ENCODE assay signal across 24 cellular contexts in the genomic region with DNA sequence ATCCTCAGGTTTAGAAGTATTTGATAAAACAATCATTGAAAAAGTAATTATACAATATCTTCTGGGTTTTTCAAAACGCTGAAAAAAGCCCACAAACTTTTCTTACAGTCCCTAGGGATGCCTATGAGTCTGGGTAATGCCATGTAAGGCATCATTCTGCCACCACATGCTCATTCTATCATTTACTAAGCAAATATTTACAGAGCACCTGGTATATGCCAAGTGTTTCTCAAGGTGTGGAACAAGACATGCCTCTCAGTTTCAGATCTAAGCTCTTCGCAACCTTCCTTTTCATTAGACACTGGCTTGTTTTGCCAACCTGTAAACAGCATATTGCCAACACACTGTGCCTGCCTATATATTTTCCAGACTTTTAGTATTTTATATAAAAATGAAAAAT.
"Had no signal": no experiment of that assay in that cellular context is flagged by ENCODE, and none has a peak within 500 bp of the region (broad histone marks: within the 10 kb centered on the region; RNA-seq: fewer than 3 reads in every experiment).

No MANE protein-coding gene starts in this region.

- H3K27ac Mint-ChIP-seq: activated CD4-positive, alpha-beta memory T cell treated with anti-CD3 and anti-CD28 coated beads, Interleukin-2, amount 10 ng/mL, durations not matched to agents 7 days and 5 days; activated CD8-positive, alpha-beta memory T cell treated with anti-CD3 and anti-CD28 coated beads, Interleukin-2, amount 10 ng/mL, durations not matched to agents 7 days and 5 days; activated T-helper 17 cell treated with anti-CD3 and anti-CD28 coated beads, Interleukin-2, amount 50 U/mL, for 72 hours; naive thymus-derived CD4-positive, alpha-beta T cell; neural progenitor cell; stimulated activated naive CD8-positive, alpha-beta T cell treated with anti-CD3 and anti-CD28 coated beads, Interleukin-15, Interleukin-2, amounts not matched to agents 100 ng/mL and 50 ng/mL, for 24 hours had no signal

- H3K4me1 ChIP-seq: body of pancreas, colonic mucosa, prostate gland, right atrium auricular region, vagina had no signal

- H3K27ac ChIP-seq: colonic mucosa, left ventricle myocardium inferior, neural progenitor cell, prostate gland, right atrium auricular region, vagina had no signal

- H3K27me3 Mint-ChIP-seq: activated CD4-positive, alpha-beta memory T cell treated with anti-CD3 and anti-CD28 coated beads, Interleukin-2, amount 10 ng/mL, durations not matched to agents 7 days and 5 days; activated CD8-positive, alpha-beta memory T cell treated with anti-CD3 and anti-CD28 coated beads, Interleukin-2, amount 10 ng/mL, durations not matched to agents 7 days and 5 days; activated T-helper 17 cell treated with anti-CD3 and anti-CD28 coated beads, Interleukin-2, amount 50 U/mL, for 72 hours; stimulated activated naive CD8-positive, alpha-beta T cell treated with anti-CD3 and anti-CD28 coated beads, Interleukin-15, Interleukin-2, amounts not matched to agents 100 ng/mL and 50 ng/mL, for 24 hours had no signal

- DNase-seq: activated CD4-positive, alpha-beta memory T cell treated with anti-CD3 and anti-CD28 coated beads, Interleukin-2, amount 10 ng/mL, durations not matched to agents 7 days and 5 days; activated CD4-positive, alpha-beta T cell treated with anti-CD3 and anti-CD28 coated beads for 48 hours; activated CD4-positive, CD25-positive, alpha-beta regulatory T cell; activated CD8-positive, alpha-beta memory T cell treated with anti-CD3 and anti-CD28 coated beads, Interleukin-2, amount 10 ng/mL, durations not matched to agents 7 days and 5 days; activated naive CD4-positive, alpha-beta T cell treated with Interleukin-2 at 50 U/mL for 16 hours; body of pancreas; central memory CD4-positive, alpha-beta T cell; colonic mucosa; erythroblast; hypothalamus; left ventricle myocardium inferior; mammary epithelial cell; naive thymus-derived CD4-positive, alpha-beta T cell; T1000; transverse colon had no signal

- H3K4me3 Mint-ChIP-seq: activated CD4-positive, alpha-beta memory T cell treated with anti-CD3 and anti-CD28 coated beads, Interleukin-2, amount 10 ng/mL, durations not matched to agents 7 days and 5 days; activated CD8-positive, alpha-beta memory T cell treated with anti-CD3 and anti-CD28 coated beads, Interleukin-2, amount 10 ng/mL, durations not matched to agents 7 days and 5 days; activated T-helper 17 cell treated with anti-CD3 and anti-CD28 coated beads, Interleukin-2, amount 50 U/mL, for 72 hours; naive thymus-derived CD4-positive, alpha-beta T cell; neural progenitor cell; stimulated activated naive CD8-positive, alpha-beta T cell treated with anti-CD3 and anti-CD28 coated beads, Interleukin-15, Interleukin-2, amounts not matched to agents 100 ng/mL and 50 ng/mL, for 24 hours had no signal

- FAIRE-seq: endometrium, frontal cortex, keratinocyte had no signal

- H2AFZ ChIP-seq: neural progenitor cell had no signal

- ATAC-seq: activated CD8-positive, alpha-beta memory T cell treated with anti-CD3 and anti-CD28 coated beads, Interleukin-2, amount 10 ng/mL, durations not matched to agents 7 days and 5 days; activated T-helper 17 cell treated with anti-CD3 and anti-CD28 coated beads, Interleukin-2, amount 50 U/mL, for 72 hours; body of pancreas; naive thymus-derived CD4-positive, alpha-beta T cell had no signal

- H3K36me3 Mint-ChIP-seq: activated CD8-positive, alpha-beta memory T cell treated with anti-CD3 and anti-CD28 coated beads, Interleukin-2, amount 10 ng/mL, durations not matched to agents 7 days and 5 days; naive thymus-derived CD4-positive, alpha-beta T cell had no signal

- H3K9me3 ChIP-seq: body of pancreas, colonic mucosa, left ventricle myocardium inferior, prostate gland, right atrium auricular region, transverse colon, vagina had no signal

- H3K27me3 ChIP-seq: body of pancreas, colonic mucosa, neural progenitor cell, right atrium auricular region, transverse colon, vagina had no signal

- H3K9me3 Mint-ChIP-seq: activated CD4-positive, alpha-beta memory T cell treated with anti-CD3 and anti-CD28 coated beads, Interleukin-2, amount 10 ng/mL, durations not matched to agents 7 days and 5 days; activated T-helper 17 cell treated with anti-CD3 and anti-CD28 coated beads, Interleukin-2, amount 50 U/mL, for 72 hours; stimulated activated naive CD8-positive, alpha-beta T cell treated with anti-CD3 and anti-CD28 coated beads, Interleukin-15, Interleukin-2, amounts not matched to agents 100 ng/mL and 50 ng/mL, for 24 hours had no signal

- H3K36me3 ChIP-seq: colonic mucosa, left ventricle myocardium inferior, neural progenitor cell, prostate gland, right atrium auricular region, transverse colon, vagina had no signal

- H3K4me1 Mint-ChIP-seq: activated CD4-positive, alpha-beta memory T cell treated with anti-CD3 and anti-CD28 coated beads, Interleukin-2, amount 10 ng/mL, durations not matched to agents 7 days and 5 days; activated CD8-positive, alpha-beta memory T cell treated with anti-CD3 and anti-CD28 coated beads, Interleukin-2, amount 10 ng/mL, durations not matched to agents 7 days and 5 days; activated T-helper 17 cell treated with anti-CD3 and anti-CD28 coated beads, Interleukin-2, amount 50 U/mL, for 72 hours; naive thymus-derived CD4-positive, alpha-beta T cell had no signal

- H3K4me3 ChIP-seq: body of pancreas, colonic mucosa, left ventricle myocardium inferior, neural progenitor cell, prostate gland, right atrium auricular region, transverse colon, vagina had no signal
